Comparison of ENCODE assay signal across 8 cellular contexts in the genomic region with DNA sequence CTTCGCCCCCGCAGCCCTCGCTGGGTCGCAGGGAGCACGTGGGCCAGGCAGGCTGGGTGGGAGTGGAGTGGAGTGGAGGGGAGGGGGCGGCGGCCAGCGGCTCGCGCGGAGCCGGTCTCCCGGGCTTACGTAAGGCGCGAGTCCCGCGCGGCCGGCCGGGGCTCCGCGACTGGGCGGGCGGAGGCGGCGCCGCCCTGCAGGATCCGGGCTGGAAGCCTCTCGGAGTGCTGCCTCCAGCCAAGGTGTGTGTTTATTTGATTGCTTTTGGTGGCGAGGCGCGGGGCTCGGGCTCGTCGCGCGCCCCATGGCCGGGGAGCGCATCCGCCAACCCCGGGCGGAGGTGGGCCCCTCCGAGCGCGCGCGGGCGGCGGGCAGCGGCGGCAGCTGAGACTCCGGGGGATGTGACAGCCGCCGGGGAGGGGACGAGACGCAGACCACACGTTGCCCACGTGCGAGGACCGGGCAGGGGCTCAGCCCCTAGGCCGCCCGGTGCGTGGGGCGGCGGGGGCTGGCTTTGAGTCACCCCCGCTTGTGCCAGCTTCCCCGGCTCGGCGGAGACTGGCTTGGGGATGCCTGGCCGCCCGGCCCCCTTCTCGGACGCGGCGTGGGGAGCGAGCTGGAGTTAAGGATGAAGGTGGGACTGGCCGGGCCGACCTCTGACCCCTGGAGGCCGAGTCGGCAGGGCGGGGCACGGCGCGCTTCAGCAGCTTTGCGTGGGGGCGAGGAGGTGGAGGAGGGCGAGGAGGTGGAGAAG. TPM values are rescaled to one million over a fixed set of nuclear protein-coding genes. Genes with fewer than 3 reads are reported as not detected.
DNase-seq lines count a peak whose midpoint lies in the region; ATAC-seq and TF ChIP-seq lines count a peak whose summit lies in the region.

No MANE protein-coding gene starts in this region.

- H3K4me3 ChIP-seq in AG09309 (ENCODE audit: control insufficient read depth, low read depth, low read length) = peak overlapping the region; percentile 76
- peak overlapping the region; percentile 58 for H3K4me3 ChIP-seq in ovary

- TF ChIP-seq CTCF in AG09309 (IDR thresholded peaks at IDR 0.05; ENCODE audit: control insufficient read depth, insufficient read depth, low read depth, low read length, missing control alignments) (no peak), ovary (IDR thresholded peaks at IDR 0.05) (no peak)

- peak overlapping the region in 1 of 2 donors; percentile 63 for H3K27ac ChIP-seq in ovary

- no peak for TF ChIP-seq POLR2A in ovary (IDR thresholded peaks at IDR 0.05)

- no peaks in the 10 kb centered on the region for H3K9me3 ChIP-seq in ovary

- H3K27me3 ChIP-seq in ovary = no peaks in the 10 kb centered on the region

- WGBS in ovary, 3 donors = 0 to 1% (median 0%) methylated on average over 47 to 88 of the region's 88 CpGs

- DNase-seq in AG09309 (ENCODE audit: low read depth) (no peak), NCI-H774 (lab: John Stamatoyannopoulos, UW) (peak; percentile 31), Right ventricle myocardium inferior (ENCODE audit: missing footprints) (peak; percentile 84), ovary (peak; percentile 17 to 54 (median 50)), middle frontal gyrus (ENCODE audit: extremely low spot score, low spot score) (no peak)
- peak; percentile 2 for DNase-seq in activated gamma-delta T cell treated with anti-CD3 and anti-CD28 coated beads, Interleukin-2, amount 50 U/mL, for 16 hours (ENCODE audit: low read depth)

- H3K36me3 ChIP-seq in ovary = no peaks in the 10 kb centered on the region

- intact Hi-C loops in Right ventricle myocardium inferior (cut with DNase I) = loop anchor here (2.0 to 5.0 kb wide), 4 partner anchors 35 to 275 kb away; a partner anchor contains a TSS
- intact Hi-C loops in ovary (cut with DNase I) = loop anchor here in 1 of 4 donors (2.0 kb wide), 1 partner anchor 81 kb away; no protein-coding TSS in a partner anchor

- peaks cover 4% of the 10 kb centered on the region for H3K4me1 ChIP-seq in ovary (ENCODE audit: insufficient read depth)

- no peak for TF ChIP-seq EP300 in ovary (IDR thresholded peaks at IDR 0.05)

- peak; percentile 54 for ATAC-seq in GM18520 (IDR thresholded peaks at IDR 0.05; ENCODE audit: unreplicated experiment)
- peak; percentile 49 for ATAC-seq in HG03039 (IDR thresholded peaks at IDR 0.05; ENCODE audit: unreplicated experiment)
- ATAC-seq in Right ventricle myocardium inferior = peak; percentile 68

RNA-seq across cellular contexts. Expression of a gene that starts 0.4 kb away (rescaled TPM):
- total RNA-seq in Right ventricle myocardium inferior = 153 TPM
- 10 to 100 TPM in 5 of 7 donors, 1 to 10 TPM in 2; 4.3 to 25.6 (median 13.2) TPM for total RNA-seq in ovary
- polyA plus RNA-seq in ovary = 10 to 100 TPM in 1 of 2 donors, 1 to 10 TPM in 1; 1.7 to 15.4 TPM

Comparison
In these comparisons a context has a peak if more than half of its experiments do, and no peak if none do; other contexts are left out.
1. DNase-seq: peak in NCI-H774 (single experiment), activated gamma-delta T cell treated with anti-CD3 and anti-CD28 coated beads, Interleukin-2, amount 50 U/mL, for 16 hours (single experiment), Right ventricle myocardium inferior (single experiment) and ovary (5 of 5); none in AG09309 (single experiment) and middle frontal gyrus (single experiment).
2. Peak in every context shown above with its lines, with median percentiles within 50 percentile points of each other: ATAC-seq.